ENCODE assay signal across 1 cellular context in genomic region chr22:26547426-26547825, GRCh38.
TF ChIP-seq lines count a peak whose summit lies in the region.

No MANE protein-coding gene starts in this region.

TF ChIP-seq in WTC11, 78 proteins besides CTCF, POLR2A, EP300 and RAD21 (continued from another document):
- TF ChIP-seq ZNF532 (CRISPR knock-in tag; IDR thresholded peaks at IDR 0.05; ENCODE audit: borderline replicate concordance) (no peak), ATF3 (CRISPR knock-in tag; conservative IDR thresholded peaks at IDR 0.05) (no peak), ATF1 (CRISPR knock-in tag; IDR thresholded peaks at IDR 0.05) (no peak), NFE2L1 (CRISPR knock-in tag; IDR thresholded peaks at IDR 0.05) (no peak), ELF4 (CRISPR knock-in tag; IDR thresholded peaks at IDR 0.05; ENCODE audit: low read depth) (no peak)
TF ChIP-seq in WTC11: peak in this region for 0.
